Comparison of ENCODE assay signal across 9 cellular contexts in genomic region chr1:62244380-62244779, GRCh38. TPM values are rescaled to one million over a fixed set of nuclear protein-coding genes. Genes with fewer than 3 reads are reported as not detected.
"Had no signal": no experiment of that assay in that cellular context is flagged by ENCODE, and none has a peak within 500 bp of the region (broad histone marks: within the 10 kb centered on the region; RNA-seq: fewer than 3 reads in every experiment).

No MANE protein-coding gene starts in this region.

RNA-seq across cellular contexts. Expression of gene L1TD1, which starts 49.7 kb away (rescaled TPM):
- total RNA-seq: naive thymus-derived CD8-positive, alpha-beta T cell; natural killer cell treated with Interleukin-12 subunit alpha and Interleukin-12 subunit beta and Interleukin-15 and Interleukin-18, amount 100 ng/mL, for 72 hours; occipital lobe; osteoblast; osteocyte; pulmonary artery endothelial cell; right atrium auricular region; skeletal muscle tissue had no signal
- polyA plus RNA-seq: naive thymus-derived CD8-positive, alpha-beta T cell; neural cell had no signal
